In genomic region chr6:99151634-99152344, GRCh38 we compare ENCODE assay signal across 9 cellular contexts.
A peak's percentile ranks its signal among the peaks of the same experiment; 100 is the strongest.
DNase-seq lines count a peak whose midpoint lies in the region; ATAC-seq and TF ChIP-seq lines count a peak whose summit lies in the region.
"Had no signal": no experiment of that assay in that cellular context is flagged by ENCODE, and none has a peak within 500 bp of the region (broad histone marks: within the 10 kb centered on the region; RNA-seq: fewer than 3 reads in every experiment).

No MANE protein-coding gene starts in this region.

- H4K20me1 ChIP-seq in neural cell (ENCODE audit: insufficient read depth) = no peaks in the 10 kb centered on the region
- H4K20me1 ChIP-seq: BLaER1 had no signal

- H2AFZ ChIP-seq in neural cell (ENCODE audit: low read depth, low read length) = no peak overlapping the region

- no peaks in the 10 kb centered on the region for H3K79me2 ChIP-seq in neural cell (replicated peaks; ENCODE audit: insufficient read depth, low read length)

- no peaks in the 10 kb centered on the region for H3F3A ChIP-seq in neural cell (ENCODE audit: insufficient read depth, low read length, poor library complexity, severe bottlenecking)

- DNase-seq in NCI-H1417 (lab: John Stamatoyannopoulos, UW) (peak in 2 of 3 experiments; percentile 15 to 34), NCI-H1417 treated with DMSO at 0.1 percent for 48 hours (lab: John Stamatoyannopoulos, UW) (no peak), Peyer's patch (peak in 1 of 3 donors; percentile 51), cardiac fibroblast (ENCODE audit: low read depth in 2 of 2) (peak; percentile 8 to 10), NCI-H2081 treated with DMSO at 0.1 percent for 48 hours (lab: John Stamatoyannopoulos, UW) (no peak)

- H3K4me3 ChIP-seq in Peyer's patch = no peak overlapping the region
- H3K4me3 ChIP-seq in cardiac fibroblast (replicated peaks in 1 of 2; ENCODE audit: low read depth in 2 of 2, low read length in 2 of 2) = no peak overlapping the region
- no peak overlapping the region for H3K4me3 ChIP-seq in neural cell (ENCODE audit: low read length)
- H3K4me3 ChIP-seq: BLaER1 had no signal

- H3K27me3 ChIP-seq in Peyer's patch (no peaks in the 10 kb centered on the region), neural cell (ENCODE audit: insufficient read depth, low read depth, low read length) (no peaks in the 10 kb centered on the region)
- H3K27me3 ChIP-seq: BLaER1 had no signal

- H3K9me3 ChIP-seq in Peyer's patch = no peaks in the 10 kb centered on the region
- no peaks in the 10 kb centered on the region for H3K9me3 ChIP-seq in neural cell (ENCODE audit: low read length)
- H3K9me3 ChIP-seq: BLaER1 had no signal

- H3K27ac ChIP-seq in Peyer's patch (no peak overlapping the region), neural cell (ENCODE audit: low read length) (no peak overlapping the region)
- H3K27ac ChIP-seq: BLaER1 had no signal

- no peaks in the 10 kb centered on the region for H3K4me1 ChIP-seq in Peyer's patch
- H3K4me1 ChIP-seq: BLaER1 had no signal

- H3K9me2 ChIP-seq in neural cell (ENCODE audit: insufficient read depth, low read length) = no peaks in the 10 kb centered on the region

- H3K9ac ChIP-seq in neural cell (ENCODE audit: low read length) = no peak overlapping the region
- H3K9ac ChIP-seq: BLaER1 had no signal

- H3K4me2 ChIP-seq in neural cell (ENCODE audit: low read length) = no peak overlapping the region
- H3K4me2 ChIP-seq: BLaER1 had no signal

- TF ChIP-seq CTCF in Peyer's patch (IDR thresholded peaks at IDR 0.05) = peak in 4 of 6 experiments; percentile 22 to 30 (median 25)
- peak; percentile 35 for TF ChIP-seq CTCF in cardiac fibroblast (IDR thresholded peaks at IDR 0.05; ENCODE audit: low read depth, low read length)
- TF ChIP-seq CTCF in neural cell (IDR thresholded peaks at IDR 0.05; ENCODE audit: poor library complexity, severe bottlenecking) = peak; percentile 36

- TF ChIP-seq RAD21 in neural cell (conservative IDR thresholded peaks at IDR 0.05) = no peak

- no peak for TF ChIP-seq EP300 in neural cell (conservative IDR thresholded peaks at IDR 0.05; ENCODE audit: poor library complexity, severe bottlenecking)

- TF ChIP-seq POLR2A in Peyer's patch (IDR thresholded peaks at IDR 0.05) = no peak

- no peaks in the 10 kb centered on the region for H3K36me3 ChIP-seq in Peyer's patch
- no peaks in the 10 kb centered on the region for H3K36me3 ChIP-seq in neural cell (ENCODE audit: insufficient read depth, low read length)
- H3K36me3 ChIP-seq: BLaER1 had no signal

- peak; percentile 96 for ATAC-seq in GM19395 (IDR thresholded peaks at IDR 0.05; ENCODE audit: unreplicated experiment)
- ATAC-seq in HG03196 (IDR thresholded peaks at IDR 0.05; ENCODE audit: unreplicated experiment) = peak; percentile 81

TF ChIP-seq in neural cell, 6 proteins besides CTCF, POLR2A, EP300 and RAD21:
- TF ChIP-seq MXI1 (conservative IDR thresholded peaks at IDR 0.05; ENCODE audit: poor library complexity, severe bottlenecking) (no peak), REST (IDR thresholded peaks at IDR 0.05; ENCODE audit: borderline replicate concordance) (no peak), SMC3 (conservative IDR thresholded peaks at IDR 0.05; ENCODE audit: poor library complexity) (no peak)

Comparison
In these comparisons a context has a peak if more than half of its experiments do, and no peak if none do; other contexts are left out.
1. DNase-seq: peak in NCI-H1417 (2 of 3) and cardiac fibroblast (2 of 2); none in NCI-H1417 treated with DMSO at 0.1 percent for 48 hours (single experiment) and NCI-H2081 treated with DMSO at 0.1 percent for 48 hours (single experiment).
2. Peak in every context shown above with its lines, with median percentiles within 50 percentile points of each other: CTCF ChIP-seq.